In the genomic region with DNA sequence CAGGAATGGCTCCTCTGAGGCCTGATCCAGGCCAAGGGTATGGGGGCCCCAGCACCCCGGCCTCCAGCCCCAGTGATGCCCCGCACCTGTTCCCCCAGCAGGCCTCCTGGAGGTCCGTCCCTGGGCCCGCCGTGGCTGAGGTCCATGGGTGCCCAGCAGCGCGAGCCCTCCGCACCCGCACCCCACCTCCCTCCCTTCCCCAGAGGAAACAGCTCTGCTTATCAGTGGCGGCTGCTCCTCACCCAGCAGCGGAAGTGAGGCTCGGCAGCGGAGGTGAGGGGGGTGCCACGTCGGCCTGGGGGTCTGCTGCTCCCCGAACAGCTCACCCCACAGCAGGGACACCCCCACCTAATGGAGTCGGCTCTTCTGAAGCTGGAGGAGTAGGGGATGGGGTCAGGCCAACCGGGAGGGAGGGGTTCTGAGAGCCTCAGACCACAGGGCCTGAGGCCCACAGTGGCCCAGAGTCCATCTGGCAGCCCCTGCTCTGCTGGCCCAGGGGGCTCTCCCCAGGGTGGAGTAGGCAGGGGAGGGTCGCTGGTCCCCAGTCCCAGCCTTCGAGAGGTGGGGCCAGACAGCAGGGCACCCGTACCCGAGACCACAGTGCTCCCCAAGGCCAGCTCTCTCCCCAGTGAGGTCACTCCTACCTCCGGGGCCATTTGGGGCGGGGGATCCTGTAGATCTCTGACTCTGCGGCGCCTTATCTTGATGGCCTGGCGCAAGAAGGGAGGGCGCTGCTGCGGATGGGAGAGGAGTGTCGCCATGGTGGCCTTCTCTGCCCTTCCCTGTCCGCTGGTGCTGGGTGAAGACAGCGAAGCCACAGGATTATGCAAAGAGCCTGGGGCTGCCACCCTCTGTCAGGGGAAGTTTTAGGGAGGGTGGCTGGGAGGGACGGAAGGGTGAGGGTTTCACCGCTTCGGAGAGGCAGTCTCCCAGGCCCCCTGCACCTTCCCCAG, we compare ENCODE assay signal across 1 cellular context.
TF ChIP-seq lines count a peak whose summit lies in the region.

Gene UNC13D, minus strand, starts transcription at position 828 of the 953 bp plus-strand sequence. Its CDS starts 67 bp downstream, at position 761.

TF ChIP-seq in K562, 482 proteins besides CTCF, POLR2A, EP300 and RAD21 (continued from another document and continues in another):
- TF ChIP-seq MECOM (CRISPR knock-in tag; IDR thresholded peaks at IDR 0.05) (no peak; the same call in 1 of the 2 replicates), ZNF644 (tag; IDR thresholded peaks at IDR 0.05; ENCODE audit: low read depth) (peak; percentile 73; the same call in 1 of the 2 replicates), TAF7 (tag; IDR thresholded peaks at IDR 0.05) (peak; percentile 37; the same call in 1 of the 2 replicates), NR2F6 (CRISPR knock-in tag; IDR thresholded peaks at IDR 0.05) (no peak), NRF1 (conservative IDR thresholded peaks at IDR 0.05 in 1 of 2, IDR thresholded peaks at IDR 0.05 in 1 of 2) (peak; percentile 80 to 83), SMARCB1 (IDR thresholded peaks at IDR 0.05; ENCODE audit: insufficient read length, low read depth) (no peak), ZFX (CRISPR knock-in tag; IDR thresholded peaks at IDR 0.05) (peak; percentile 98), LCOR (CRISPR knock-in tag; IDR thresholded peaks at IDR 0.05) (no peak), BMI1 (IDR thresholded peaks at IDR 0.05; ENCODE audit: low read length) (no peak), TEAD1 (CRISPR knock-in tag; IDR thresholded peaks at IDR 0.05) (peak; percentile 37 to 38; a peak in 1 of 4 replicates), POLR2AphosphoS2 (IDR thresholded peaks at IDR 0.05; ENCODE audit: low read length) (peak; percentile 49; the same call in 1 of the 2 replicates), ZNF445 (CRISPR knock-in tag; IDR thresholded peaks at IDR 0.05; ENCODE audit: low read depth) (no peak), KLF1 (tag; IDR thresholded peaks at IDR 0.05) (no peak), NCOA6 (IDR thresholded peaks at IDR 0.05) (no peak), ELF2 (CRISPR knock-in tag; IDR thresholded peaks at IDR 0.05) (no peak), ARNT (IDR thresholded peaks at IDR 0.05) (no peak), PHF8 (IDR thresholded peaks at IDR 0.05; ENCODE audit: borderline replicate concordance, low read length) (peak; percentile 81), ELF4 (CRISPR knock-in tag; IDR thresholded peaks at IDR 0.05) (peak; percentile 3), CTBP1 (IDR thresholded peaks at IDR 0.05; ENCODE audit: borderline replicate concordance) (peak; percentile 85; the same call in 1 of the 2 replicates), MAFG (tag; conservative IDR thresholded peaks at IDR 0.05) (no peak), PHTF2 (CRISPR knock-in tag; IDR thresholded peaks at IDR 0.05) (no peak), CCNT2 (IDR thresholded peaks at IDR 0.05; ENCODE audit: borderline replicate concordance, extremely low read depth, insufficient read length, low read depth, low read length) (peak; percentile 30), CHD2 (IDR thresholded peaks at IDR 0.05; ENCODE audit: low read depth, low read length) (no peak), JUNB (CRISPR knock-in tag; conservative IDR thresholded peaks at IDR 0.05) (no peak), BACH1 (tag; IDR thresholded peaks at IDR 0.05) (no peak), RNF219 (CRISPR knock-in tag; IDR thresholded peaks at IDR 0.05) (no peak), TFE3 (CRISPR knock-in tag; IDR thresholded peaks at IDR 0.05) (no peak), CEBPZ (IDR thresholded peaks at IDR 0.05; ENCODE audit: borderline replicate concordance, low read depth, low read length) (no peak), NFIC (IDR thresholded peaks at IDR 0.05) (no peak; the same call in 1 of the 2 replicates), CREM (IDR thresholded peaks at IDR 0.05; ENCODE audit: low read depth) (peak; percentile 76), RCOR1 (IDR thresholded peaks at IDR 0.05; ENCODE audit: borderline replicate concordance in 1 of 2, low read depth in 2 of 2, low read length in 2 of 2) (peak in 1 of 2 experiments; percentile 65; a peak in 2 of 4 replicates), ZNF347 (CRISPR knock-in tag; IDR thresholded peaks at IDR 0.05; ENCODE audit: low read depth) (no peak), FOSL1 (tag; conservative IDR thresholded peaks at IDR 0.05) (no peak; the same call in 1 of the 2 replicates), ZNF764 (CRISPR knock-in tag; IDR thresholded peaks at IDR 0.05; ENCODE audit: low read depth) (no peak), IFI16 (CRISPR knock-in tag; IDR thresholded peaks at IDR 0.05) (no peak), GABPA (tag; conservative IDR thresholded peaks at IDR 0.05; ENCODE audit: low read depth) (peak; percentile 88), ZNF740 (CRISPR knock-in tag; IDR thresholded peaks at IDR 0.05) (peak; percentile 79; the same call in 1 of the 2 replicates), ZNF740 (tag; IDR thresholded peaks at IDR 0.05) (peak in 1 of 2 experiments; percentile 89; a peak in 3 of 4 replicates), SNRNP70 (optimal IDR thresholded peaks at IDR 0.05; ENCODE audit: low read depth, low read length) (no peak), ILK (tag; IDR thresholded peaks at IDR 0.05; ENCODE audit: borderline replicate concordance, low read depth) (no peak), ZNF384 (IDR thresholded peaks at IDR 0.05; ENCODE audit: low read depth, low read length) (no peak), CREB1 (IDR thresholded peaks at IDR 0.05) (0 out of 2 replicates have a peak, but pooled peaks have one; percentile 27), CREB1 (CRISPR knock-in tag; IDR thresholded peaks at IDR 0.05) (no peak; the same call in 1 of the 2 replicates), SRSF3 (IDR thresholded peaks at IDR 0.05; ENCODE audit: insufficient read depth, low read length) (no peak), TCF15 (CRISPR knock-in tag; IDR thresholded peaks at IDR 0.05) (no peak; the same call in 1 of the 2 replicates)
- TF ChIP-seq, protein P1, sequence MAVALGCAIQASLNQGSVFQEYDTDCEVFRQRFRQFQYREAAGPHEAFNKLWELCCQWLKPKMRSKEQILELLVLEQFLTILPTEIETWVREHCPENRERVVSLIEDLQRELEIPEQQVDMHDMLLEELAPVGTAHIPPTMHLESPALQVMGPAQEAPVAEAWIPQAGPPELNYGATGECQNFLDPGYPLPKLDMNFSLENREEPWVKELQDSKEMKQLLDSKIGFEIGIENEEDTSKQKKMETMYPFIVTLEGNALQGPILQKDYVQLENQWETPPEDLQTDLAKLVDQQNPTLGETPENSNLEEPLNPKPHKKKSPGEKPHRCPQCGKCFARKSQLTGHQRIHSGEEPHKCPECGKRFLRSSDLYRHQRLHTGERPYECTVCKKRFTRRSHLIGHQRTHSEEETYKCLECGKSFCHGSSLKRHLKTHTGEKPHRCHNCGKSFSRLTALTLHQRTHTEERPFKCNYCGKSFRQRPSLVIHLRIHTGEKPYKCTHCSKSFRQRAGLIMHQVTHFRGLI (CRISPR knock-in tag; IDR thresholded peaks at IDR 0.05) = no peak
- TF ChIP-seq, protein P2, sequence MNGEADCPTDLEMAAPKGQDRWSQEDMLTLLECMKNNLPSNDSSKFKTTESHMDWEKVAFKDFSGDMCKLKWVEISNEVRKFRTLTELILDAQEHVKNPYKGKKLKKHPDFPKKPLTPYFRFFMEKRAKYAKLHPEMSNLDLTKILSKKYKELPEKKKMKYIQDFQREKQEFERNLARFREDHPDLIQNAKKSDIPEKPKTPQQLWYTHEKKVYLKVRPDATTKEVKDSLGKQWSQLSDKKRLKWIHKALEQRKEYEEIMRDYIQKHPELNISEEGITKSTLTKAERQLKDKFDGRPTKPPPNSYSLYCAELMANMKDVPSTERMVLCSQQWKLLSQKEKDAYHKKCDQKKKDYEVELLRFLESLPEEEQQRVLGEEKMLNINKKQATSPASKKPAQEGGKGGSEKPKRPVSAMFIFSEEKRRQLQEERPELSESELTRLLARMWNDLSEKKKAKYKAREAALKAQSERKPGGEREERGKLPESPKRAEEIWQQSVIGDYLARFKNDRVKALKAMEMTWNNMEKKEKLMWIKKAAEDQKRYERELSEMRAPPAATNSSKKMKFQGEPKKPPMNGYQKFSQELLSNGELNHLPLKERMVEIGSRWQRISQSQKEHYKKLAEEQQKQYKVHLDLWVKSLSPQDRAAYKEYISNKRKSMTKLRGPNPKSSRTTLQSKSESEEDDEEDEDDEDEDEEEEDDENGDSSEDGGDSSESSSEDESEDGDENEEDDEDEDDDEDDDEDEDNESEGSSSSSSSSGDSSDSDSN (IDR thresholded peaks at IDR 0.05; ENCODE audit: borderline replicate concordance in 1 of 2, low read depth in 2 of 2, low read length in 2 of 2) = peak in 1 of 2 experiments; percentile 71; a peak in 2 of 4 replicates
- TF ChIP-seq, protein P3, sequence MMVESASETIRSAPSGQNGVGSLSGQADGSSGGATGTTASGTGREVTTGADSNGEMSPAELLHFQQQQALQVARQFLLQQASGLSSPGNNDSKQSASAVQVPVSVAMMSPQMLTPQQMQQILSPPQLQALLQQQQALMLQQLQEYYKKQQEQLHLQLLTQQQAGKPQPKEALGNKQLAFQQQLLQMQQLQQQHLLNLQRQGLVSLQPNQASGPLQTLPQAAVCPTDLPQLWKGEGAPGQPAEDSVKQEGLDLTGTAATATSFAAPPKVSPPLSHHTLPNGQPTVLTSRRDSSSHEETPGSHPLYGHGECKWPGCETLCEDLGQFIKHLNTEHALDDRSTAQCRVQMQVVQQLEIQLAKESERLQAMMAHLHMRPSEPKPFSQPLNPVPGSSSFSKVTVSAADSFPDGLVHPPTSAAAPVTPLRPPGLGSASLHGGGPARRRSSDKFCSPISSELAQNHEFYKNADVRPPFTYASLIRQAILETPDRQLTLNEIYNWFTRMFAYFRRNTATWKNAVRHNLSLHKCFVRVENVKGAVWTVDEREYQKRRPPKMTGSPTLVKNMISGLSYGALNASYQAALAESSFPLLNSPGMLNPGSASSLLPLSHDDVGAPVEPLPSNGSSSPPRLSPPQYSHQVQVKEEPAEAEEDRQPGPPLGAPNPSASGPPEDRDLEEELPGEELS (CRISPR knock-in tag; IDR thresholded peaks at IDR 0.05; ENCODE audit: borderline replicate concordance) = no peak
- TF ChIP-seq, protein P4, sequence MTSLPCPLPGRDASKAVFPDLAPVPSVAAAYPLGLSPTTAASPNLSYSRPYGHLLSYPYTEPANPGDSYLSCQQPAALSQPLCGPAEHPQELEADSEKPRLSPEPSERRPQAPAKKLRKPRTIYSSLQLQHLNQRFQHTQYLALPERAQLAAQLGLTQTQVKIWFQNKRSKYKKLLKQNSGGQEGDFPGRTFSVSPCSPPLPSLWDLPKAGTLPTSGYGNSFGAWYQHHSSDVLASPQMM (CRISPR knock-in tag; IDR thresholded peaks at IDR 0.05) = no peak
